In the genomic region with DNA sequence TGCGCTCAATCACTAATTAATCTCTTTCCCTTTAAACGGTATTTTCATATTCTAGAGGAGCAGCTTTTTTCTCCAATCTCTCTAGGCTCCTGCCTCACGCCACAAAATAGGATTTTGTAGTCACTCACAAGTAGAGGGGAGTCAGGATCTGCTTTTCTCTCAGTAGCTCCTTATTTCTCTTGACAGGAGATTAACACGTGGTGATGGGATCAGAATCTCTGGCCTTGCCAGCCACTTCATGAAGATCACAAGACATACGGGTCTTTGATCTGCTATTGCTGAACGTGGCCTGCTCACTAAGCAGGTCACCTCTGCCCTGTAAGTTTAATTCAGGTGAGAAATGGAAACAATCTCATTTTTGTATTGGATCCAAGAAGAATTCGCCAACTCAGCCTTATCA, we compare ENCODE assay signal across 22 cellular contexts.
DNase-seq lines count a peak whose midpoint lies in the region; TF ChIP-seq lines count a peak whose summit lies in the region.
"Had no signal": no experiment of that assay in that cellular context is flagged by ENCODE, and none has a peak within 500 bp of the region (broad histone marks: within the 10 kb centered on the region; RNA-seq: fewer than 3 reads in every experiment).

No MANE protein-coding gene starts in this region.

- no CpG with 5 or more reads among the region's 7 CpGs for WGBS in trophoblast cell (ENCODE audit: extremely low coverage, insufficient coverage, insufficient read length)

- no peak overlapping the region for H3K18ac ChIP-seq in trophoblast cell (ENCODE audit: low read length)

- peaks cover 6% of the 10 kb centered on the region for H3K9me3 ChIP-seq in WERI-Rb-1 (ENCODE audit: severe bottlenecking)
- H3K9me3 ChIP-seq in trophoblast cell (ENCODE audit: insufficient read depth, low read depth, low read length): no peaks in the 10 kb centered on the region
- H3K9me3 ChIP-seq: BE2C, BLaER1 had no signal

- no peak overlapping the region for H3K4me2 ChIP-seq in trophoblast cell (ENCODE audit: low read length)
- H3K4me2 ChIP-seq: BLaER1 had no signal

- no peak overlapping the region for H2BK5ac ChIP-seq in trophoblast cell (ENCODE audit: low read depth, low read length, poor library complexity)

- no peak overlapping the region for H3K4ac ChIP-seq in trophoblast cell (ENCODE audit: low read depth, low read length)

- no peak overlapping the region for H3K9ac ChIP-seq in trophoblast cell (ENCODE audit: low read length)
- H3K9ac ChIP-seq: BLaER1 had no signal

- no peak overlapping the region for H2AK5ac ChIP-seq in trophoblast cell (ENCODE audit: low read length)

- H3K79me2 ChIP-seq in trophoblast cell (ENCODE audit: control insufficient read depth, insufficient read depth, low read length, poor library complexity): no peaks in the 10 kb centered on the region

- H3K36me3 ChIP-seq in WERI-Rb-1: no peaks in the 10 kb centered on the region
- no peaks in the 10 kb centered on the region for H3K36me3 ChIP-seq in trophoblast cell (ENCODE audit: control insufficient read depth in 1 of 2, insufficient read depth in 2 of 2, low read length in 2 of 2)
- H3K36me3 ChIP-seq: BE2C, BLaER1 had no signal

- no peaks in the 10 kb centered on the region for H3K4me1 ChIP-seq in trophoblast cell (ENCODE audit: control insufficient read depth in 1 of 2, insufficient read depth in 2 of 2, low read length in 2 of 2)
- H3K4me1 ChIP-seq: BE2C, BLaER1 had no signal

- no peaks in the 10 kb centered on the region for H3K79me1 ChIP-seq in trophoblast cell (ENCODE audit: low read length)

- H2BK12ac ChIP-seq in trophoblast cell (ENCODE audit: low read length): no peak overlapping the region

- H3K4me3 ChIP-seq in WERI-Rb-1 (ENCODE audit: low read depth, low read length): no peak overlapping the region
- no peak overlapping the region for H3K4me3 ChIP-seq in trophoblast cell (ENCODE audit: low read depth, low read length)
- H3K4me3 ChIP-seq: BLaER1 had no signal

- H3K27me3 ChIP-seq in WERI-Rb-1 (ENCODE audit: insufficient read depth, low read depth, severe bottlenecking) (no peaks in the 10 kb centered on the region), trophoblast cell (ENCODE audit: insufficient read depth, low read length) (no peaks in the 10 kb centered on the region)
- H3K27me3 ChIP-seq: BLaER1 had no signal

- H3K23ac ChIP-seq in trophoblast cell (ENCODE audit: low read length): no peak overlapping the region

- H3K27ac ChIP-seq in WERI-Rb-1: peak overlapping the region; percentile 44
- no peak overlapping the region for H3K27ac ChIP-seq in trophoblast cell (ENCODE audit: low read depth, low read length)
- H3K27ac ChIP-seq: BLaER1 had no signal

- H4K91ac ChIP-seq in trophoblast cell (ENCODE audit: low read depth, low read length): no peak overlapping the region

- no peak overlapping the region for H4K8ac ChIP-seq in trophoblast cell (ENCODE audit: low read depth, low read length)

- no peak overlapping the region for H2AFZ ChIP-seq in trophoblast cell (ENCODE audit: insufficient read depth, low read length, poor library complexity)

- H3K14ac ChIP-seq in trophoblast cell (ENCODE audit: low read length): no peak overlapping the region

- DNase-seq in NCI-H82 (lab: John Stamatoyannopoulos, UW) (peak; percentile 58), WERI-Rb-1 (peak; percentile 60), retina (peak; percentile 17), 8988T (no peak), HCEC 1CT (no peak), GM03348 (ENCODE audit: low spot score) (no peak), trophoblast cell (no peak)
- DNase-seq: ACHN; BE2C; C1 segment of cervical spinal cord; CD4-positive, alpha-beta memory T cell; CD4-positive, CD25-positive, alpha-beta regulatory T cell; CD8-positive, alpha-beta memory T cell; COR-L47; DMS 273 treated with DMSO at 0.1 percent for 48 hours; DMS153; DMS53; DMS79; DND-41; EL; GDM1 had no signal

- TF ChIP-seq CTCF in WERI-Rb-1 (IDR thresholded peaks at IDR 0.05; ENCODE audit: low read depth, low read length): no peak

- H2BK120ac ChIP-seq in trophoblast cell (ENCODE audit: insufficient read depth, low read length, poor library complexity): no peak overlapping the region

- H4K12ac ChIP-seq in trophoblast cell (ENCODE audit: low read depth, low read length): no peak overlapping the region

Comparison
In these comparisons a context has a peak if more than half of its experiments do, and no peak if none do; other contexts are left out.
1. DNase-seq: peak in NCI-H82 (single experiment), WERI-Rb-1 (single experiment) and retina (single experiment); none in 8988T (single experiment), HCEC 1CT (single experiment), GM03348 (single experiment) and trophoblast cell (0 of 2).